Comparison of ENCODE assay signal across 11 cellular contexts in genomic region chr2:181657379-181657778, GRCh38. TPM values are rescaled to one million over a fixed set of nuclear protein-coding genes. Genes with fewer than 3 reads are reported as not detected.
DNase-seq lines count a peak whose midpoint lies in the region; ATAC-seq, FAIRE-seq and TF ChIP-seq lines count a peak whose summit lies in the region.
"Had no signal": no experiment of that assay in that cellular context is flagged by ENCODE, and none has a peak within 500 bp of the region (broad histone marks: within the 10 kb centered on the region; RNA-seq: fewer than 3 reads in every experiment).

No MANE protein-coding gene starts in this region.

- ATAC-seq in HG02981 (IDR thresholded peaks at IDR 0.05; ENCODE audit: unreplicated experiment) (no peak), HG02885 (IDR thresholded peaks at IDR 0.05; ENCODE audit: poor library complexity, unreplicated experiment) (no peak)

- H3K79me2 ChIP-seq in keratinocyte (ENCODE audit: control insufficient read depth, insufficient read depth, low read length) = no peaks in the 10 kb centered on the region

- no peak for TF ChIP-seq CTCF in cardiac muscle cell (IDR thresholded peaks at IDR 0.05; ENCODE audit: low read depth, low read length)
- TF ChIP-seq CTCF in right atrium auricular region (IDR thresholded peaks at IDR 0.05) = no peak
- no peak for TF ChIP-seq CTCF in keratinocyte (optimal IDR thresholded peaks at IDR 0.05 in 1 of 3, IDR thresholded peaks at IDR 0.05 in 1 of 3, conservative IDR thresholded peaks at IDR 0.05 in 1 of 3; ENCODE audit: extremely low read depth in 1 of 3, insufficient read depth in 2 of 3, low read length in 3 of 3)
- no peak for TF ChIP-seq CTCF in type B pancreatic cell (conservative IDR thresholded peaks at IDR 0.05)

- H3K4me1 ChIP-seq in cardiac muscle cell (ENCODE audit: low read depth) = no peaks in the 10 kb centered on the region
- peaks cover 0 to 8% of the 10 kb centered on the region in 2 donors for H3K4me1 ChIP-seq in right atrium auricular region
- H3K4me1 ChIP-seq in keratinocyte (ENCODE audit: control insufficient read depth, extremely low read depth, insufficient read depth, low read length) = no peaks in the 10 kb centered on the region

- no peak overlapping the region for H2AFZ ChIP-seq in keratinocyte (ENCODE audit: control insufficient read depth, low read length)

- dilution Hi-C loops in keratinocyte (cut with MboI; ENCODE audit: extremely low pct_ligation_motif_present, low sequenced_read_pairs) = no loop called here

- H4K20me1 ChIP-seq in keratinocyte (ENCODE audit: control insufficient read depth, extremely low read depth, insufficient read depth, low read length) = no peaks in the 10 kb centered on the region

- H3K27me3 ChIP-seq in cardiac muscle cell (peaks cover 88% of the 10 kb centered on the region), right atrium auricular region (no peaks in the 10 kb centered on the region), keratinocyte (ENCODE audit: control insufficient read depth, extremely low read depth, insufficient read depth, low read length) (peaks cover 28% of the 10 kb centered on the region)

- intact Hi-C loops in activated T-helper 2 cell treated with anti-CD3 and anti-CD28 coated beads, Interferon-gamma antibody, Interleukin-2, Interleukin-4, amounts not matched to agents 10 μg/mL and 5 μg/mL and 100 μg/mL, durations not matched to agents 14 hours and 24 hours and 36 hours (cut with micrococcal nuclease) = loop anchor here (2.0 kb wide), 1 partner anchor 21 kb away; no protein-coding TSS in a partner anchor

- H3K9ac ChIP-seq in keratinocyte (ENCODE audit: control insufficient read depth, extremely low read depth, insufficient read depth, low read length) = no peak overlapping the region

- H3K9me3 ChIP-seq in cardiac muscle cell (ENCODE audit: low read depth) = no peaks in the 10 kb centered on the region
- H3K9me3 ChIP-seq in right atrium auricular region = no peaks in the 10 kb centered on the region
- no peaks in the 10 kb centered on the region for H3K9me3 ChIP-seq in keratinocyte (ENCODE audit: control insufficient read depth, low read depth, low read length)
- H3K9me3 ChIP-seq: pancreas had no signal

- H3K9me3 Mint-ChIP-seq in activated T-helper 2 cell treated with anti-CD3 and anti-CD28 coated beads, Interferon-gamma antibody, Interleukin-2, Interleukin-4, amounts not matched to agents 10 μg/mL and 5 μg/mL and 100 μg/mL, durations not matched to agents 14 hours and 24 hours and 36 hours = no peaks in the 10 kb centered on the region
- no peaks in the 10 kb centered on the region for H3K9me3 Mint-ChIP-seq in type B pancreatic cell

- H3K9me1 ChIP-seq in keratinocyte (ENCODE audit: control insufficient read depth, extremely low read depth, insufficient read depth, low read length) = no peaks in the 10 kb centered on the region

- no peak for DNase-seq in cardiac muscle cell (ENCODE audit: low read depth in 1 of 2, low spot score in 1 of 2)
- DNase-seq in right atrium auricular region (ENCODE audit: low spot score) = no peak
- DNase-seq in activated T-helper 2 cell treated with anti-CD3 and anti-CD28 coated beads, Interferon-gamma antibody, Interleukin-2, Interleukin-4, amounts not matched to agents 10 μg/mL and 5 μg/mL and 100 μg/mL, durations not matched to agents 14 hours and 24 hours and 36 hours (ENCODE audit: low spot score) = no peak
- no peak for DNase-seq in keratinocyte (ENCODE audit: low read depth, low spot score)
- no peak for DNase-seq in type B pancreatic cell (ENCODE audit: extremely low spot score, unreplicated experiment)
- DNase-seq in D341Med (ENCODE audit: low spot score) = no peak
- DNase-seq: DND-41 had no signal

- H3K4me3 ChIP-seq in cardiac muscle cell (peak overlapping the region; percentile 39), right atrium auricular region (peak overlapping the region in 1 of 2 donors; percentile 56), keratinocyte (ENCODE audit: control insufficient read depth in 2 of 3, extremely low read depth in 1 of 3, insufficient read depth in 2 of 3, low read depth in 1 of 3, low read length in 3 of 3) (peak overlapping the region in 1 of 3 experiments; percentile 61)

- H3K36me3 ChIP-seq in cardiac muscle cell (no peaks in the 10 kb centered on the region), right atrium auricular region (no peaks in the 10 kb centered on the region), keratinocyte (ENCODE audit: control insufficient read depth in 2 of 2, extremely low read depth in 1 of 2, insufficient read depth in 2 of 2, low read length in 2 of 2) (no peaks in the 10 kb centered on the region)
- H3K36me3 ChIP-seq: pancreas had no signal

- H3K27ac Mint-ChIP-seq in activated T-helper 2 cell treated with anti-CD3 and anti-CD28 coated beads, Interferon-gamma antibody, Interleukin-2, Interleukin-4, amounts not matched to agents 10 μg/mL and 5 μg/mL and 100 μg/mL, durations not matched to agents 14 hours and 24 hours and 36 hours = no peak overlapping the region
- H3K27ac Mint-ChIP-seq in type B pancreatic cell = no peak overlapping the region

- no peaks in the 10 kb centered on the region for H3K36me3 Mint-ChIP-seq in activated T-helper 2 cell treated with anti-CD3 and anti-CD28 coated beads, Interferon-gamma antibody, Interleukin-2, Interleukin-4, amounts not matched to agents 10 μg/mL and 5 μg/mL and 100 μg/mL, durations not matched to agents 14 hours and 24 hours and 36 hours (ENCODE audit: low read depth)
- no peaks in the 10 kb centered on the region for H3K36me3 Mint-ChIP-seq in type B pancreatic cell

- H3K27me3 Mint-ChIP-seq in activated T-helper 2 cell treated with anti-CD3 and anti-CD28 coated beads, Interferon-gamma antibody, Interleukin-2, Interleukin-4, amounts not matched to agents 10 μg/mL and 5 μg/mL and 100 μg/mL, durations not matched to agents 14 hours and 24 hours and 36 hours (ENCODE audit: low read depth) = peaks cover 67% of the 10 kb centered on the region
- H3K27me3 Mint-ChIP-seq in type B pancreatic cell = peaks cover 74% of the 10 kb centered on the region

- no peak for FAIRE-seq in keratinocyte (lab: Jason Lieb, UNC)
- FAIRE-seq: pancreas, TTC549 had no signal

- H3K27ac ChIP-seq in cardiac muscle cell = no peak overlapping the region
- no peak overlapping the region for H3K27ac ChIP-seq in right atrium auricular region
- H3K27ac ChIP-seq in keratinocyte (ENCODE audit: control insufficient read depth, insufficient read depth, low read length) = no peak overlapping the region

- H3K4me1 Mint-ChIP-seq in activated T-helper 2 cell treated with anti-CD3 and anti-CD28 coated beads, Interferon-gamma antibody, Interleukin-2, Interleukin-4, amounts not matched to agents 10 μg/mL and 5 μg/mL and 100 μg/mL, durations not matched to agents 14 hours and 24 hours and 36 hours (ENCODE audit: low read depth) = peaks cover 9% of the 10 kb centered on the region
- H3K4me1 Mint-ChIP-seq in type B pancreatic cell (ENCODE audit: unreplicated experiment) = peaks cover 4% of the 10 kb centered on the region

- peak overlapping the region; percentile 72 for H3K4me3 Mint-ChIP-seq in activated T-helper 2 cell treated with anti-CD3 and anti-CD28 coated beads, Interferon-gamma antibody, Interleukin-2, Interleukin-4, amounts not matched to agents 10 μg/mL and 5 μg/mL and 100 μg/mL, durations not matched to agents 14 hours and 24 hours and 36 hours (ENCODE audit: low read depth)
- H3K4me3 Mint-ChIP-seq in type B pancreatic cell = peak overlapping the region; percentile 84

- peak overlapping the region; percentile 78 for H3K4me2 ChIP-seq in keratinocyte (ENCODE audit: control insufficient read depth, extremely low read depth, insufficient read depth, low read depth, low read length)

RNA-seq across cellular contexts. Expression of gene CERKL, which starts 0.5 kb away (rescaled TPM):
- total RNA-seq in cardiac muscle cell (0.11 and 0.15 TPM in 2 replicates), right atrium auricular region (not detected), type B pancreatic cell (ENCODE audit: low replicate concordance) (2.9 and 4.3 TPM in 2 replicates)
- polyA plus RNA-seq in cardiac muscle cell (0.06 and 0.30 TPM in 2 replicates), keratinocyte (0.03 to 0.08 TPM in 2 of 3 replicates, not detected in the other)
- not detected in 2 replicates for total RNA-seq in activated T-helper 2 cell treated with anti-CD3 and anti-CD28 coated beads, Interferon-gamma antibody, Interleukin-2, Interleukin-4, amounts not matched to agents 10 μg/mL and 5 μg/mL and 100 μg/mL, durations not matched to agents 14 hours and 24 hours and 36 hours
- not detected for polyA plus RNA-seq in keratinocyte (2011; ENCODE audit: low read depth)
- 0.01 and 0.05 TPM in 2 replicates for polyA plus RNA-seq in keratinocyte (2011; cell fraction: cytosol; rRNA removed)
- polyA plus RNA-seq in keratinocyte (2011; cell fraction: nucleus; rRNA removed) = not detected in 2 replicates
- polyA plus RNA-seq in keratinocyte (2012; ENCODE audit: low replicate concordance) = 1.4 TPM in 1 of 2 replicates, not detected in the other
- polyA minus RNA-seq in keratinocyte = 0.16 TPM in 1 of 3 replicates, not detected in the others
- not detected for polyA minus RNA-seq in keratinocyte (2011; cell fraction: cytosol; rRNA and poly(A)+ RNA removed)
- polyA minus RNA-seq in keratinocyte (2011; cell fraction: nucleus; rRNA and poly(A)+ RNA removed) = not detected in 2 replicates

RNA-seq across cellular contexts. Expression of gene NEUROD1, which starts 22.9 kb away (rescaled TPM):
- total RNA-seq in cardiac muscle cell (not detected in 2 replicates), right atrium auricular region (not detected), type B pancreatic cell (ENCODE audit: low replicate concordance) (48.5 and 72.2 TPM in 2 replicates)
- polyA plus RNA-seq in cardiac muscle cell (not detected in 2 replicates), keratinocyte (not detected in 3 replicates)
- not detected in 2 replicates for total RNA-seq in activated T-helper 2 cell treated with anti-CD3 and anti-CD28 coated beads, Interferon-gamma antibody, Interleukin-2, Interleukin-4, amounts not matched to agents 10 μg/mL and 5 μg/mL and 100 μg/mL, durations not matched to agents 14 hours and 24 hours and 36 hours
- polyA plus RNA-seq in keratinocyte (2011; ENCODE audit: low read depth) = not detected
- polyA plus RNA-seq in keratinocyte (2011; cell fraction: cytosol; rRNA removed) = not detected in 2 replicates
- polyA plus RNA-seq in keratinocyte (2011; cell fraction: nucleus; rRNA removed) = not detected in 2 replicates
- polyA plus RNA-seq in keratinocyte (2012; ENCODE audit: low replicate concordance) = not detected in 2 replicates
- polyA minus RNA-seq in keratinocyte = not detected in 3 replicates
- polyA minus RNA-seq in keratinocyte (2011; cell fraction: cytosol; rRNA and poly(A)+ RNA removed) = not detected
- not detected in 2 replicates for polyA minus RNA-seq in keratinocyte (2011; cell fraction: nucleus; rRNA and poly(A)+ RNA removed)

Comparison
In these comparisons a context has a peak if more than half of its experiments do, and no peak if none do; other contexts are left out.
1. RNA of gene NEUROD1, which starts 22.9 kb away (total RNA-seq): 48.5 to 72.2 TPM in type B pancreatic cell; not detected in cardiac muscle cell, not detected in right atrium auricular region and not detected in activated T-helper 2 cell treated with anti-CD3 and anti-CD28 coated beads, Interferon-gamma antibody, Interleukin-2, Interleukin-4, amounts not matched to agents 10 μg/mL and 5 μg/mL and 100 μg/mL, durations not matched to agents 14 hours and 24 hours and 36 hours; every median in the first group is over 10 times any median in the second.